In the genomic region with DNA sequence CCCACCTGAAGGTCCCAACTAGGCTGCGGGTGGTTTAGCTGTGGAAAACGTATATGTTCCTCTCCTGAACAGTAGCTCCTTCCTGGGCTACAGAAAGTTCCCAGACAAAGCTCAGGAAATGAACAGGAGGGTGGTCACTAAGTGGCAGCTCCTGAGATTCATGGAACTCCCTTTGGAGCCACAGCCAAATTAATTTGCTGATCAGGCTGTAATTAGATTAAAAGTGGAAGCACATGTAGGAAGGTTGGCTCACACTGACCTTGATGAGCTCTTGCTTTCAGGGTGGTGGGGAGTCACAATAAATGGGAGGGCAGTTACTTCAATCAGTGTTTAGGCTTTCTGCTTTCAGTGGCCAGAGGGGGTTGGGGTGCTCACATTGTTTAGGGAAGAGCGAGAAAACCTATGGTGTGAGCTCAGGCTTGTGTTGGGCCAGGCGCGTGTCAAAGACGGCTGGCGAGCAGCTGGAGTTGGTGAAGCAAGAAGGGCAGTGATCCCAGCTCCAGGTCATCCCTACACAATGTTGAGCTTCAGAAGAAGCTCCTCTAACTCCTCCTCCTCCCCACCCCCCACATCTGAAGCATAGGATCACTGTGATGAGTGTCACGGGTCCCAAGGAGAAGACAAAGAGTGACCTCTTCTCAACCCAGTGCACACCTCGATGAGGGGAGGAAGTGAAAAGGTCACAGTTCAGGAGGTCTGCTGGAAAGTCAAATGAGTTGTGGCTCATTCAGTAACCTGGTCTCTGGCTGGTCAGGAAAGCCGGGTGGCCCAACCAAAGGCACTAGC, we compare ENCODE assay signal across 14 cellular contexts. TPM values are rescaled to one million over a fixed set of nuclear protein-coding genes. Genes with fewer than 3 reads are reported as not detected.
DNase-seq lines count a peak whose midpoint lies in the region; ATAC-seq, FAIRE-seq and TF ChIP-seq lines count a peak whose summit lies in the region.
"Had no signal": no experiment of that assay in that cellular context is flagged by ENCODE, and none has a peak within 500 bp of the region (broad histone marks: within the 10 kb centered on the region; RNA-seq: fewer than 3 reads in every experiment).

No MANE protein-coding gene starts in this region.

- no peak for TF ChIP-seq EP300 in H1 (IDR thresholded peaks at IDR 0.05; ENCODE audit: borderline replicate concordance in 1 of 2, low read depth in 2 of 2, low read length in 2 of 2)

- H3K18ac ChIP-seq in H1 (ENCODE audit: extremely low read depth, low read length): no peak overlapping the region

- no peak overlapping the region for H3K14ac ChIP-seq in H1 (ENCODE audit: insufficient read length)

- H3K79me1 ChIP-seq in H1 (ENCODE audit: low read depth, low read length): no peaks in the 10 kb centered on the region; the same call in 1 of the 2 replicates

- no peak overlapping the region for H2AFZ ChIP-seq in H1 (ENCODE audit: low read length)

- H4K91ac ChIP-seq in H1 (replicated peaks; ENCODE audit: insufficient read length, low read length): no peak overlapping the region

- H3K27me3 ChIP-seq in DOHH2 (ENCODE audit: control insufficient read depth, low read length): no peaks in the 10 kb centered on the region
- no peaks in the 10 kb centered on the region; a peak in 1 of 7 replicates for H3K27me3 ChIP-seq in H1 (replicated peaks in 1 of 4; ENCODE audit: control insufficient read depth in 3 of 4, extremely low read depth in 1 of 4, insufficient read depth in 3 of 4, low read length in 3 of 4)
- no peaks in the 10 kb centered on the region for H3K27me3 ChIP-seq in WERI-Rb-1 (ENCODE audit: insufficient read depth, low read depth, severe bottlenecking)

- no peak overlapping the region for H3K23ac ChIP-seq in H1 (ENCODE audit: insufficient read length)

- no peak for DNase-seq in H1 (ENCODE audit: low read depth in 1 of 2, low spot score in 2 of 2)
- no peak for DNase-seq in WERI-Rb-1
- DNase-seq in activated CD4-positive, alpha-beta T cell treated with anti-CD3 and anti-CD28 coated beads for 36 hours: no peak
- no peak for DNase-seq in NCI-H1694 treated with DMSO at 0.1 percent for 48 hours (lab: John Stamatoyannopoulos, UW)
- DNase-seq in NCI-H748 treated with DMSO at 0.1 percent for 48 hours (lab: John Stamatoyannopoulos, UW): no peak
- DNase-seq: activated CD4-positive, CD25-positive, alpha-beta regulatory T cell treated with anti-CD3 and anti-CD28 coated beads, Interleukin-2, amount 50 U/mL, for 72 hours; activated T-cell treated with anti-CD3 and anti-CD28 coated beads, Interleukin-2, amount 50 U/mL, for 1 hour; aorta; NCI-H2081; SW 1271 had no signal

- intact Hi-C loops in activated CD4-positive, alpha-beta T cell treated with anti-CD3 and anti-CD28 coated beads for 36 hours (cut with DNase I, micrococcal nuclease): no loop called here

- H3K9ac ChIP-seq in H1 (replicated peaks in 1 of 4; ENCODE audit: extremely low read depth in 1 of 4, low read depth in 3 of 4, low read length in 3 of 4): no peak overlapping the region

- no peaks in the 10 kb centered on the region for H3K9me2 ChIP-seq in DOHH2 (replicated peaks; ENCODE audit: control insufficient read depth, low read length)

- no peak overlapping the region for H2BK15ac ChIP-seq in H1 (ENCODE audit: low read length)

- H3K27ac ChIP-seq in DOHH2 (ENCODE audit: low read depth, low read length) (no peak overlapping the region), H1 (ENCODE audit: low read depth, low read length) (no peak overlapping the region), WERI-Rb-1 (no peak overlapping the region)

- TF ChIP-seq RAD21 in H1 (IDR thresholded peaks at IDR 0.05 in 1 of 2, conservative IDR thresholded peaks at IDR 0.05 in 1 of 2; ENCODE audit: low read depth in 2 of 2, low read length in 2 of 2): no peak

- TF ChIP-seq CTCF in DOHH2 (IDR thresholded peaks at IDR 0.05; ENCODE audit: low read depth, low read length, poor library complexity, severe bottlenecking) (no peak), H1 (IDR thresholded peaks at IDR 0.05; ENCODE audit: control extremely low read depth in 1 of 3, insufficient read depth in 1 of 3, low read depth in 1 of 3, low read length in 3 of 3) (no peak), WERI-Rb-1 (IDR thresholded peaks at IDR 0.05; ENCODE audit: low read depth, low read length) (no peak)

- H4K8ac ChIP-seq in H1 (ENCODE audit: extremely low read depth, insufficient read depth, low read length): no peak overlapping the region

- peak overlapping the region; percentile 33 for H3K4me2 ChIP-seq in DOHH2 (ENCODE audit: low read length)
- H3K4me2 ChIP-seq in H1 (ENCODE audit: insufficient read depth in 1 of 2, low read depth in 2 of 2, low read length in 2 of 2): no peak overlapping the region

- no peaks in the 10 kb centered on the region for H3K9me3 Mint-ChIP-seq in activated CD4-positive, alpha-beta T cell treated with anti-CD3 and anti-CD28 coated beads for 36 hours (ENCODE audit: low read depth)

- CTCF ChIA-PET in H1 (lab: Charles Lee; ENCODE audit: partially characterized antibody): interaction anchor here (0.5 to 4.3 kb wide), 6 partner anchors 8 to 100 kb away, joined by 3 to 20 read pairs (median 6); no protein-coding TSS in a partner anchor
- CTCF ChIA-PET in activated CD4-positive, alpha-beta T cell treated with anti-CD3 and anti-CD28 coated beads for 36 hours (lab: Charles Lee): interaction anchor here (0.6 to 1.2 kb wide), 4 partner anchors 19 to 466 kb away, joined by 3 to 5 read pairs (median 4); a partner anchor contains a TSS

- no peak overlapping the region for H3K4me3 ChIP-seq in DOHH2 (ENCODE audit: low read length)
- H3K4me3 ChIP-seq in H1 (ENCODE audit: extremely low read depth in 1 of 4, insufficient read depth in 2 of 4, low read depth in 3 of 4, low read length in 4 of 4): no peak overlapping the region
- no peak overlapping the region for H3K4me3 ChIP-seq in WERI-Rb-1 (ENCODE audit: low read depth, low read length)

- FAIRE-seq in H1 (lab: Jason Lieb, UNC): no peak

- H3K4me3 Mint-ChIP-seq in activated CD4-positive, alpha-beta T cell treated with anti-CD3 and anti-CD28 coated beads for 36 hours: no peak overlapping the region

- 93% methylated on average over 10 of the region's 10 CpGs; no CpG with 5 or more reads in 1 of the 2 experiments for WGBS in H1 (ENCODE audit: extremely low coverage in 1 of 2, insufficient coverage in 1 of 2, insufficient read length in 1 of 2, insufficient replicate concordance in 2 of 2, low coverage in 1 of 2, low lambda C conversion rate in 2 of 2, missing lambda C conversion rate in 1 of 2), 2 experiments

- H3K56ac ChIP-seq in H1 (replicated peaks; ENCODE audit: insufficient read length, low read depth, low read length): no peak overlapping the region

- H3K9me3 ChIP-seq in DOHH2 (ENCODE audit: control insufficient read depth, insufficient read depth, low read length) (no peaks in the 10 kb centered on the region), H1 (ENCODE audit: insufficient read depth in 2 of 2, low read depth in 1 of 2, low read length in 1 of 2) (no peaks in the 10 kb centered on the region), WERI-Rb-1 (ENCODE audit: severe bottlenecking) (no peaks in the 10 kb centered on the region)

- H2BK20ac ChIP-seq in H1 (ENCODE audit: low read length): no peak overlapping the region

- TF ChIP-seq POLR2A in H1 (IDR thresholded peaks at IDR 0.05; ENCODE audit: control extremely low read depth in 1 of 2, low read depth in 2 of 2, low read length in 2 of 2): no peak

- H2BK12ac ChIP-seq in H1 (ENCODE audit: low read depth, low read length): no peak overlapping the region

- H3K4me1 Mint-ChIP-seq in activated CD4-positive, alpha-beta T cell treated with anti-CD3 and anti-CD28 coated beads for 36 hours: peaks cover 12% of the 10 kb centered on the region

- H3K4ac ChIP-seq in H1 (replicated peaks; ENCODE audit: insufficient read length, low read depth, low read length): no peak overlapping the region

- no peaks in the 10 kb centered on the region for H4K20me1 ChIP-seq in DOHH2 (ENCODE audit: control insufficient read depth, insufficient read depth, low read depth, low read length)
- H4K20me1 ChIP-seq in H1 (replicated peaks in 1 of 2; ENCODE audit: control insufficient read depth in 1 of 2, insufficient read depth in 2 of 2, low read length in 2 of 2): peaks cover 0 to 2% of the 10 kb centered on the region in 2 experiments

- no peak overlapping the region for H3K27ac Mint-ChIP-seq in activated CD4-positive, alpha-beta T cell treated with anti-CD3 and anti-CD28 coated beads for 36 hours
- H3K27ac Mint-ChIP-seq: progenitor cell of endocrine pancreas had no signal

- no peaks in the 10 kb centered on the region for H3K79me2 ChIP-seq in DOHH2 (ENCODE audit: control insufficient read depth, low read length)
- H3K79me2 ChIP-seq in H1 (ENCODE audit: control insufficient read depth in 1 of 2, insufficient read depth in 2 of 2, low read length in 2 of 2): no peaks in the 10 kb centered on the region

- peaks cover 7% of the 10 kb centered on the region for H3K36me3 Mint-ChIP-seq in activated CD4-positive, alpha-beta T cell treated with anti-CD3 and anti-CD28 coated beads for 36 hours (ENCODE audit: low read depth)

- H3K4me1 ChIP-seq in DOHH2 (ENCODE audit: control insufficient read depth, low read length): peaks cover 23% of the 10 kb centered on the region
- peaks cover 0 to 2% (median 0%) of the 10 kb centered on the region in 4 experiments; a peak in 1 of 7 replicates for H3K4me1 ChIP-seq in H1 (replicated peaks in 1 of 4; ENCODE audit: control insufficient read depth in 3 of 4, insufficient read depth in 4 of 4, low read length in 3 of 4)

- H3K36me3 ChIP-seq in DOHH2 (ENCODE audit: control insufficient read depth, low read length) (no peaks in the 10 kb centered on the region), H1 (ENCODE audit: control insufficient read depth in 2 of 4, insufficient read depth in 4 of 4, low read length in 3 of 4) (no peaks in the 10 kb centered on the region), WERI-Rb-1 (no peaks in the 10 kb centered on the region)

- no peak overlapping the region for H4K5ac ChIP-seq in H1 (ENCODE audit: insufficient read length, low read depth, low read length)

- POLR2A ChIA-PET in H1 (lab: Charles Lee; ENCODE audit: partially characterized antibody): interaction anchor here (0.7 to 1.6 kb wide), 2 partner anchors 11 to 16 kb away, joined by 3 to 6 read pairs; no protein-coding TSS in a partner anchor
- POLR2A ChIA-PET in activated CD4-positive, alpha-beta T cell treated with anti-CD3 and anti-CD28 coated beads for 36 hours (lab: Charles Lee): no interaction called here

- no peak overlapping the region for H2BK120ac ChIP-seq in H1 (replicated peaks; ENCODE audit: low read depth, low read length)

- ATAC-seq in GM19395 (IDR thresholded peaks at IDR 0.05; ENCODE audit: unreplicated experiment) (peak; percentile 74), HG03095 (IDR thresholded peaks at IDR 0.05; ENCODE audit: unreplicated experiment) (peak; percentile 72)
- ATAC-seq in activated CD4-positive, alpha-beta T cell treated with anti-CD3 and anti-CD28 coated beads for 36 hours: no peak

- H3K27me3 Mint-ChIP-seq in activated CD4-positive, alpha-beta T cell treated with anti-CD3 and anti-CD28 coated beads for 36 hours: no peaks in the 10 kb centered on the region
- H3K27me3 Mint-ChIP-seq: progenitor cell of endocrine pancreas had no signal

- no peaks in the 10 kb centered on the region for H3K23me2 ChIP-seq in H1 (ENCODE audit: low read depth, low read length)

- H3F3A ChIP-seq in DOHH2 (ENCODE audit: control insufficient read depth, insufficient read depth): no peaks in the 10 kb centered on the region

- 0 out of 2 replicates have a peak overlapping the region, but pooled peaks have one; percentile 65 for H2AK5ac ChIP-seq in H1 (ENCODE audit: low read depth, low read length)

- H2BK5ac ChIP-seq in H1 (ENCODE audit: low read depth, low read length): no peak overlapping the region

RNA-seq across cellular contexts. Expression of a gene that starts 42.5 kb away (rescaled TPM):
- total RNA-seq in H1 (2021; fragmentation: NEBNext Ultra II Directional; extraction: Animal tissue kit (Norgen Biotek cat#: 25700)): 24.0 and 28.1 TPM in 2 replicates
- polyA plus RNA-seq in H1 (2011; rRNA removed): 10.1 and 10.7 TPM in 2 replicates
- polyA plus RNA-seq in H1 (2011; cell fraction: cytosol; rRNA removed): 11.6 TPM
- polyA plus RNA-seq in H1 (2011; cell fraction: nucleus; rRNA removed): 25.9 TPM
- 14.3 to 16.7 TPM (median 15.9 TPM) in 4 replicates for polyA plus RNA-seq in H1 (2012, experiment 1 of 2)
- polyA plus RNA-seq in H1 (2012, experiment 2 of 2): 10.5 TPM
- polyA plus RNA-seq in H1 (2013, experiment 1 of 2): 11.5 TPM
- 11.2 TPM for polyA plus RNA-seq in H1 (2013, experiment 2 of 2)
- polyA minus RNA-seq in H1 (2011; rRNA and poly(A)+ RNA removed): 58.8 and 81.3 TPM in 2 replicates
- polyA minus RNA-seq in H1 (2011; cell fraction: cytosol; rRNA and poly(A)+ RNA removed): 16.9 TPM
- 37.0 TPM for polyA minus RNA-seq in H1 (2011; cell fraction: nucleus; rRNA and poly(A)+ RNA removed)
- 10 to 100 TPM; 35.8 to 40.2 TPM for total RNA-seq in activated CD4-positive, alpha-beta T cell treated with anti-CD3 and anti-CD28 coated beads for 36 hours
